8 cellular contexts compared by ENCODE assay signal in genomic region chr2:96325884-96326255, GRCh38. TPM values are rescaled to one million over a fixed set of nuclear protein-coding genes. Genes with fewer than 3 reads are reported as not detected.
DNase-seq lines count a peak whose midpoint lies in the region; ATAC-seq lines count a peak whose summit lies in the region.

No MANE protein-coding gene starts in this region.

- H3K9me3 ChIP-seq in mononuclear cell (ENCODE audit: low read depth, low read length) (no peaks in the 10 kb centered on the region), aorta (ENCODE audit: control insufficient read depth, low read length) (no peaks in the 10 kb centered on the region)

- peak overlapping the region; percentile 48 for H3K4me3 ChIP-seq in mononuclear cell (ENCODE audit: low read length)
- H3K4me3 ChIP-seq in aorta (ENCODE audit: low read length in 2 of 2) = no peak overlapping the region

- POLR2A ChIA-PET in activated naive CD8-positive, alpha-beta T cell treated with anti-CD3 and anti-CD28 coated beads, Interleukin-2, amount 10 ng/mL, durations not matched to agents 7 days and 5 days (lab: Charles Lee) = interaction anchor here (1.1 to 10.2 kb wide), 6 partner anchors 9 to 20 kb away, joined by 4 to 169 read pairs (median 10); partner anchors contain the start of genes NCAPH and SNRNP200

- peak overlapping the region; percentile 89 for H3K27ac Mint-ChIP-seq in activated naive CD8-positive, alpha-beta T cell treated with anti-CD3 and anti-CD28 coated beads, Interleukin-2, amount 10 ng/mL, durations not matched to agents 7 days and 5 days

- peak overlapping the region; percentile 91 for H3K4me3 Mint-ChIP-seq in activated naive CD8-positive, alpha-beta T cell treated with anti-CD3 and anti-CD28 coated beads, Interleukin-2, amount 10 ng/mL, durations not matched to agents 7 days and 5 days

- H3K27me3 Mint-ChIP-seq in activated naive CD8-positive, alpha-beta T cell treated with anti-CD3 and anti-CD28 coated beads, Interleukin-2, amount 10 ng/mL, durations not matched to agents 7 days and 5 days = no peaks in the 10 kb centered on the region

- H3K27ac ChIP-seq in aorta (ENCODE audit: low read depth in 1 of 2, low read length in 2 of 2) = no peak overlapping the region

- H3K4me1 Mint-ChIP-seq in activated naive CD8-positive, alpha-beta T cell treated with anti-CD3 and anti-CD28 coated beads, Interleukin-2, amount 10 ng/mL, durations not matched to agents 7 days and 5 days = peaks cover 46% of the 10 kb centered on the region

- peaks cover 43% of the 10 kb centered on the region for H3K4me1 ChIP-seq in mononuclear cell (ENCODE audit: insufficient read depth, low read length)
- H3K4me1 ChIP-seq in aorta (ENCODE audit: control insufficient read depth in 1 of 2, insufficient read depth in 2 of 2, low read length in 2 of 2) = no peaks in the 10 kb centered on the region

- DNase-seq in D341Med (ENCODE audit: low spot score) (peak; percentile 33), NCI-H69 (lab: John Stamatoyannopoulos, UW) (peak; percentile 25), HCEC 1CT (no peak), aorta (no peak)
- peak; percentile 61 for DNase-seq in activated naive CD8-positive, alpha-beta T cell treated with anti-CD3 and anti-CD28 coated beads, Interleukin-2, amount 10 ng/mL, durations not matched to agents 7 days and 5 days

- H3K36me3 ChIP-seq in aorta (ENCODE audit: control insufficient read depth in 1 of 2, insufficient read depth in 2 of 2, low read length in 1 of 2) = no peaks in the 10 kb centered on the region

- ATAC-seq in activated naive CD8-positive, alpha-beta T cell treated with anti-CD3 and anti-CD28 coated beads, Interleukin-2, amount 10 ng/mL, durations not matched to agents 7 days and 5 days (ENCODE audit: low read depth) = peak; percentile 57
- ATAC-seq in HG02852 (IDR thresholded peaks at IDR 0.05; ENCODE audit: unreplicated experiment) = no peak
- no peak for ATAC-seq in HG03378 (IDR thresholded peaks at IDR 0.05; ENCODE audit: unreplicated experiment)
- ATAC-seq in aorta (ENCODE audit: low FRiP score) = no peak

- WGBS in aorta, 2 donors = 43 to 46% methylated on average over 8 of the region's 8 CpGs

- intact Hi-C loops in aorta (cut with DNase I) = no loop called here

- H3K27me3 ChIP-seq in mononuclear cell (ENCODE audit: insufficient read depth, low read length) (no peaks in the 10 kb centered on the region), aorta (ENCODE audit: control insufficient read depth in 1 of 2, insufficient read depth in 2 of 2, low read length in 1 of 2) (no peaks in the 10 kb centered on the region)

- H3K36me3 Mint-ChIP-seq in activated naive CD8-positive, alpha-beta T cell treated with anti-CD3 and anti-CD28 coated beads, Interleukin-2, amount 10 ng/mL, durations not matched to agents 7 days and 5 days = peaks cover 30% of the 10 kb centered on the region

- H3K9me3 Mint-ChIP-seq in activated naive CD8-positive, alpha-beta T cell treated with anti-CD3 and anti-CD28 coated beads, Interleukin-2, amount 10 ng/mL, durations not matched to agents 7 days and 5 days = no peaks in the 10 kb centered on the region

RNA-seq across cellular contexts. Expression of gene ITPRIPL1, which starts 0.8 kb away (rescaled TPM):
- total RNA-seq in activated naive CD8-positive, alpha-beta T cell treated with anti-CD3 and anti-CD28 coated beads, Interleukin-2, amount 10 ng/mL, durations not matched to agents 7 days and 5 days = 10 to 100 TPM; 32.8 to 35.9 TPM
- 4.7 TPM for total RNA-seq in mononuclear cell
- 1 to 10 TPM; 1.9 to 3.6 TPM for total RNA-seq in aorta
- 1 to 10 TPM in 1 of 2 donors, not detected in 1; 1.2 TPM for polyA plus RNA-seq in aorta

RNA-seq across cellular contexts. Expression of gene NCAPH, which starts 9.7 kb away (rescaled TPM):
- 10 to 100 TPM; 60.3 to 64.8 TPM for total RNA-seq in activated naive CD8-positive, alpha-beta T cell treated with anti-CD3 and anti-CD28 coated beads, Interleukin-2, amount 10 ng/mL, durations not matched to agents 7 days and 5 days
- total RNA-seq in mononuclear cell (1.8 TPM), aorta (1 to 10 TPM; 1.0 to 1.4 TPM)
- under 1 TPM in 1 of 2 donors, not detected in 1; 0.10 TPM for polyA plus RNA-seq in aorta

RNA-seq across cellular contexts. Expression of gene SNRNP200, which starts 20.5 kb away (rescaled TPM):
- total RNA-seq in activated naive CD8-positive, alpha-beta T cell treated with anti-CD3 and anti-CD28 coated beads, Interleukin-2, amount 10 ng/mL, durations not matched to agents 7 days and 5 days = 100 to 1,000 TPM; 194 to 201 TPM
- total RNA-seq in mononuclear cell (80.5 TPM), aorta (10 to 100 TPM; 85.0 to 99.7 TPM)
- polyA plus RNA-seq in aorta = 10 to 100 TPM; 18.9 to 80.1 TPM

RNA-seq across cellular contexts. Expression of gene CIAO1, which starts 59.8 kb away (rescaled TPM):
- 10 to 100 TPM; 66.2 to 68.2 TPM for total RNA-seq in activated naive CD8-positive, alpha-beta T cell treated with anti-CD3 and anti-CD28 coated beads, Interleukin-2, amount 10 ng/mL, durations not matched to agents 7 days and 5 days
- total RNA-seq in mononuclear cell = 65.4 TPM
- total RNA-seq in aorta = 10 to 100 TPM; 46.4 to 57.1 TPM
- polyA plus RNA-seq in aorta = 10 to 100 TPM; 25.8 to 49.1 TPM

Comparison
In these comparisons a context has a peak if more than half of its experiments do, and no peak if none do; other contexts are left out.
1. DNase-seq: peak in D341Med (single experiment), NCI-H69 (single experiment) and activated naive CD8-positive, alpha-beta T cell treated with anti-CD3 and anti-CD28 coated beads, Interleukin-2, amount 10 ng/mL, durations not matched to agents 7 days and 5 days (single experiment); none in HCEC 1CT (single experiment) and aorta (0 of 2).
2. RNA of gene NCAPH, which starts 9.7 kb away (total RNA-seq): 60.3 to 64.8 TPM in activated naive CD8-positive, alpha-beta T cell treated with anti-CD3 and anti-CD28 coated beads, Interleukin-2, amount 10 ng/mL, durations not matched to agents 7 days and 5 days; 1.8 TPM in mononuclear cell (single experiment) and 1.0 to 1.4 TPM in aorta; every median in the first group is over 10 times any median in the second.